Comparison of ENCODE assay signal across 1 cellular context in the genomic region with DNA sequence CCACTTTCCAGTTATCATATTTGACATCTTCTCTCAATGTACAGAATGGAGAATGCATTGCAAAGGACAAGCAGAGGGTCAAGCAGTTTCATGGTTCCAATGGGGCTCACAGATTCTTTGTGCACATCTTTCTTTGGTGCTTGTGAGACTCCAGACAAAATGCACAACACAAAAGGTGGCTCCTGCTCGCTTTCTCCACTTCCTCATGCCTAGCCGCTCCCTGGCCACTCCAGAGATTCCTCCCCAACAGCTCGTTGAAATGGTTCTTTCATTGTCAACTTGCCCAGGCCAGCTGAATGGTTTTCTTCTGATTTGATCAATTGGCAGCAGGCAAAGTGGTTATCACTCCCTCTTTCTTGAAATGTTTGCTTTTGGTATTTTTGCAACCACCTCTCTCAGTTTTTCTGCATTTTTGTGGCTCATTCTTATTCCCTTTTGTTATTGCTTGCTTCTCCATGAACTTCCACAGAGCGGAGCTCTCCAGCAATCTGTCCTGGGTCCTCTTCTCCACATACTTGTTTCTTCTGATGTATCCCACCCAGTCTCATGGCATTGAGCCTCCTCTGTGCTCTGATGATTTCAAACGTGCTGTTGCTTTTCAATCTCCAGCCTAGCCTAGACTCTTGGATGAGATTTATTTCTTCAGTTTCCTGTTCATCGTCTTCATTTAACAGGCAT.
TF ChIP-seq lines count a peak whose summit lies in the region.

No MANE protein-coding gene starts in this region.

TF ChIP-seq in HCT116, 20 proteins besides CTCF, POLR2A, EP300 and RAD21 (continued from another document):
- no peak for TF ChIP-seq POLR2AphosphoS5 (IDR thresholded peaks at IDR 0.05; ENCODE audit: low read depth, low read length)
- TF ChIP-seq, protein P1, sequence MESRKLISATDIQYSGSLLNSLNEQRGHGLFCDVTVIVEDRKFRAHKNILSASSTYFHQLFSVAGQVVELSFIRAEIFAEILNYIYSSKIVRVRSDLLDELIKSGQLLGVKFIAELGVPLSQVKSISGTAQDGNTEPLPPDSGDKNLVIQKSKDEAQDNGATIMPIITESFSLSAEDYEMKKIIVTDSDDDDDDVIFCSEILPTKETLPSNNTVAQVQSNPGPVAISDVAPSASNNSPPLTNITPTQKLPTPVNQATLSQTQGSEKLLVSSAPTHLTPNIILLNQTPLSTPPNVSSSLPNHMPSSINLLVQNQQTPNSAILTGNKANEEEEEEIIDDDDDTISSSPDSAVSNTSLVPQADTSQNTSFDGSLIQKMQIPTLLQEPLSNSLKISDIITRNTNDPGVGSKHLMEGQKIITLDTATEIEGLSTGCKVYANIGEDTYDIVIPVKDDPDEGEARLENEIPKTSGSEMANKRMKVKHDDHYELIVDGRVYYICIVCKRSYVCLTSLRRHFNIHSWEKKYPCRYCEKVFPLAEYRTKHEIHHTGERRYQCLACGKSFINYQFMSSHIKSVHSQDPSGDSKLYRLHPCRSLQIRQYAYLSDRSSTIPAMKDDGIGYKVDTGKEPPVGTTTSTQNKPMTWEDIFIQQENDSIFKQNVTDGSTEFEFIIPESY (IDR thresholded peaks at IDR 0.05; ENCODE audit: extremely low read depth, insufficient replicate concordance, low read length) = no peak
- no peak for TF ChIP-seq CBX3 (IDR thresholded peaks at IDR 0.05; ENCODE audit: low read depth)
- TF ChIP-seq, protein P2, sequence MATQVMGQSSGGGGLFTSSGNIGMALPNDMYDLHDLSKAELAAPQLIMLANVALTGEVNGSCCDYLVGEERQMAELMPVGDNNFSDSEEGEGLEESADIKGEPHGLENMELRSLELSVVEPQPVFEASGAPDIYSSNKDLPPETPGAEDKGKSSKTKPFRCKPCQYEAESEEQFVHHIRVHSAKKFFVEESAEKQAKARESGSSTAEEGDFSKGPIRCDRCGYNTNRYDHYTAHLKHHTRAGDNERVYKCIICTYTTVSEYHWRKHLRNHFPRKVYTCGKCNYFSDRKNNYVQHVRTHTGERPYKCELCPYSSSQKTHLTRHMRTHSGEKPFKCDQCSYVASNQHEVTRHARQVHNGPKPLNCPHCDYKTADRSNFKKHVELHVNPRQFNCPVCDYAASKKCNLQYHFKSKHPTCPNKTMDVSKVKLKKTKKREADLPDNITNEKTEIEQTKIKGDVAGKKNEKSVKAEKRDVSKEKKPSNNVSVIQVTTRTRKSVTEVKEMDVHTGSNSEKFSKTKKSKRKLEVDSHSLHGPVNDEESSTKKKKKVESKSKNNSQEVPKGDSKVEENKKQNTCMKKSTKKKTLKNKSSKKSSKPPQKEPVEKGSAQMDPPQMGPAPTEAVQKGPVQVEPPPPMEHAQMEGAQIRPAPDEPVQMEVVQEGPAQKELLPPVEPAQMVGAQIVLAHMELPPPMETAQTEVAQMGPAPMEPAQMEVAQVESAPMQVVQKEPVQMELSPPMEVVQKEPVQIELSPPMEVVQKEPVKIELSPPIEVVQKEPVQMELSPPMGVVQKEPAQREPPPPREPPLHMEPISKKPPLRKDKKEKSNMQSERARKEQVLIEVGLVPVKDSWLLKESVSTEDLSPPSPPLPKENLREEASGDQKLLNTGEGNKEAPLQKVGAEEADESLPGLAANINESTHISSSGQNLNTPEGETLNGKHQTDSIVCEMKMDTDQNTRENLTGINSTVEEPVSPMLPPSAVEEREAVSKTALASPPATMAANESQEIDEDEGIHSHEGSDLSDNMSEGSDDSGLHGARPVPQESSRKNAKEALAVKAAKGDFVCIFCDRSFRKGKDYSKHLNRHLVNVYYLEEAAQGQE (IDR thresholded peaks at IDR 0.05; ENCODE audit: low read depth) = no peak
- TF ChIP-seq JUND (IDR thresholded peaks at IDR 0.05) = no peak
